In genomic region chr13:79395881-79396280, GRCh38 we compare ENCODE assay signal across 18 cellular contexts. TPM values are rescaled to one million over a fixed set of nuclear protein-coding genes. Genes with fewer than 3 reads are reported as not detected.
DNase-seq lines count a peak whose midpoint lies in the region; ATAC-seq, FAIRE-seq and TF ChIP-seq lines count a peak whose summit lies in the region.
"Had no signal": no experiment of that assay in that cellular context is flagged by ENCODE, and none has a peak within 500 bp of the region (broad histone marks: within the 10 kb centered on the region; RNA-seq: fewer than 3 reads in every experiment).

No MANE protein-coding gene starts in this region.

- intact Hi-C loops in activated CD8-positive, alpha-beta T cell treated with anti-CD3 and anti-CD28 coated beads for 36 hours (cut with micrococcal nuclease): no loop called here

- peaks cover 67% of the 10 kb centered on the region for H3K36me3 Mint-ChIP-seq in activated CD8-positive, alpha-beta T cell treated with anti-CD3 and anti-CD28 coated beads for 36 hours (ENCODE audit: low read depth)
- H3K36me3 Mint-ChIP-seq in activated CD8-positive, alpha-beta T cell treated with anti-CD3 and anti-CD28 coated beads, Interleukin-2, amount 10 ng/mL, durations not matched to agents 7 days and 5 days (ENCODE audit: low read depth): peaks cover 62% of the 10 kb centered on the region
- peaks cover 27% of the 10 kb centered on the region for H3K36me3 Mint-ChIP-seq in astrocyte (ENCODE audit: low read depth, unreplicated experiment)
- peaks cover 6 to 56% (median 25%) of the 10 kb centered on the region in 3 donors for H3K36me3 Mint-ChIP-seq in naive thymus-derived CD8-positive, alpha-beta T cell
- H3K36me3 Mint-ChIP-seq in activated CD8-positive, alpha-beta memory T cell treated with anti-CD3 and anti-CD28 coated beads, Interleukin-2, amount 10 ng/mL, durations not matched to agents 7 days and 5 days: peaks cover 51% of the 10 kb centered on the region

- H3K4me3 Mint-ChIP-seq in activated CD8-positive, alpha-beta T cell treated with anti-CD3 and anti-CD28 coated beads for 36 hours: no peak overlapping the region
- no peak overlapping the region for H3K4me3 Mint-ChIP-seq in activated CD8-positive, alpha-beta T cell treated with anti-CD3 and anti-CD28 coated beads, Interleukin-2, amount 10 ng/mL, durations not matched to agents 7 days and 5 days
- H3K4me3 Mint-ChIP-seq in astrocyte (ENCODE audit: unreplicated experiment): no peak overlapping the region
- peak overlapping the region in 3 of 10 donors; percentile 20 to 39 (median 36) for H3K4me3 Mint-ChIP-seq in naive thymus-derived CD8-positive, alpha-beta T cell
- no peak overlapping the region for H3K4me3 Mint-ChIP-seq in activated CD8-positive, alpha-beta memory T cell treated with anti-CD3 and anti-CD28 coated beads, Interleukin-2, amount 10 ng/mL, durations not matched to agents 7 days and 5 days
- H3K4me3 Mint-ChIP-seq: CD14-positive monocyte had no signal

- no peak overlapping the region for H3K4me3 ChIP-seq in HEK293 (ENCODE audit: low read depth, low read length)
- H3K4me3 ChIP-seq in astrocyte (ENCODE audit: insufficient read depth, low read depth, low read length): no peak overlapping the region

- H3K27me3 ChIP-seq in astrocyte (ENCODE audit: insufficient read depth, low read length): no peaks in the 10 kb centered on the region

- H3K9me3 ChIP-seq in HEK293 (ENCODE audit: control insufficient read depth, insufficient read depth, low read depth, low read length) (no peaks in the 10 kb centered on the region), astrocyte (ENCODE audit: insufficient read depth, low read depth, low read length) (no peaks in the 10 kb centered on the region)

- POLR2A ChIA-PET in activated CD8-positive, alpha-beta T cell treated with anti-CD3 and anti-CD28 coated beads for 36 hours (lab: Charles Lee): interaction anchor here (1.0 kb wide), 1 partner anchor 9 kb away, joined by 5 read pairs; the partner anchor contains the start of gene RBM26
- POLR2A ChIA-PET in activated CD8-positive, alpha-beta T cell treated with anti-CD3 and anti-CD28 coated beads, Interleukin-2, amount 10 ng/mL, durations not matched to agents 7 days and 5 days (lab: Charles Lee): no interaction called here
- POLR2A ChIA-PET in HEK293 (lab: Yijun Ruan, JAX): no interaction called here
- POLR2A ChIA-PET in naive thymus-derived CD8-positive, alpha-beta T cell (lab: Charles Lee): interaction anchor here (6.0 kb wide), 1 partner anchor 9 kb away, joined by 107 read pairs; the partner anchor contains the start of gene RBM26

- H3K36me3 ChIP-seq in HEK293 (ENCODE audit: control insufficient read depth in 2 of 2, insufficient read depth in 1 of 2, low read length in 2 of 2) (peaks cover 0 to 52% of the 10 kb centered on the region in 2 experiments; a peak in 2 of 3 replicates), astrocyte (ENCODE audit: insufficient read depth, low read length) (no peaks in the 10 kb centered on the region)

- no peak overlapping the region for H3K4me2 ChIP-seq in astrocyte (ENCODE audit: low read length)

- peaks cover 13% of the 10 kb centered on the region for H3K9me3 Mint-ChIP-seq in activated CD8-positive, alpha-beta T cell treated with anti-CD3 and anti-CD28 coated beads for 36 hours
- peaks cover 12% of the 10 kb centered on the region for H3K9me3 Mint-ChIP-seq in activated CD8-positive, alpha-beta T cell treated with anti-CD3 and anti-CD28 coated beads, Interleukin-2, amount 10 ng/mL, durations not matched to agents 7 days and 5 days (ENCODE audit: insufficient read depth)
- peaks cover 4% of the 10 kb centered on the region for H3K9me3 Mint-ChIP-seq in astrocyte (ENCODE audit: unreplicated experiment)
- peaks cover 0 to 12% (median 4%) of the 10 kb centered on the region in 9 donors for H3K9me3 Mint-ChIP-seq in naive thymus-derived CD8-positive, alpha-beta T cell
- peaks cover 8% of the 10 kb centered on the region for H3K9me3 Mint-ChIP-seq in activated CD8-positive, alpha-beta memory T cell treated with anti-CD3 and anti-CD28 coated beads, Interleukin-2, amount 10 ng/mL, durations not matched to agents 7 days and 5 days (ENCODE audit: low read depth)

- H3K27ac ChIP-seq in HEK293 (ENCODE audit: extremely low read depth, low read depth, low read length): no peak overlapping the region
- no peak overlapping the region for H3K27ac ChIP-seq in astrocyte (ENCODE audit: low read depth, low read length)

- peaks cover 93% of the 10 kb centered on the region for H3K79me2 ChIP-seq in astrocyte (ENCODE audit: insufficient read depth, low read length)

- FAIRE-seq in astrocyte (lab: Jason Lieb, UNC): no peak

- no peak for TF ChIP-seq CTCF in activated CD8-positive, alpha-beta T cell treated with anti-CD3 and anti-CD28 coated beads for 36 hours (IDR thresholded peaks at IDR 0.05)
- TF ChIP-seq CTCF in HEK293 (tag by site-specific recombination; IDR thresholded peaks at IDR 0.05): no peak
- no peak for TF ChIP-seq CTCF in astrocyte (IDR thresholded peaks at IDR 0.05; ENCODE audit: insufficient read depth, low read depth, low read length)

- H4K20me1 ChIP-seq in astrocyte (ENCODE audit: insufficient read depth, low read length): peaks cover 61% of the 10 kb centered on the region

- H3K27ac Mint-ChIP-seq in activated CD8-positive, alpha-beta T cell treated with anti-CD3 and anti-CD28 coated beads for 36 hours: peak overlapping the region; percentile 65
- H3K27ac Mint-ChIP-seq in activated CD8-positive, alpha-beta T cell treated with anti-CD3 and anti-CD28 coated beads, Interleukin-2, amount 10 ng/mL, durations not matched to agents 7 days and 5 days: no peak overlapping the region
- peak overlapping the region; percentile 38 for H3K27ac Mint-ChIP-seq in astrocyte (ENCODE audit: unreplicated experiment)
- H3K27ac Mint-ChIP-seq in naive thymus-derived CD8-positive, alpha-beta T cell: peak overlapping the region in 9 of 10 donors; percentile 6 to 90 (median 62)
- H3K27ac Mint-ChIP-seq in activated CD8-positive, alpha-beta memory T cell treated with anti-CD3 and anti-CD28 coated beads, Interleukin-2, amount 10 ng/mL, durations not matched to agents 7 days and 5 days: no peak overlapping the region

- H3K4me1 ChIP-seq in HEK293 (ENCODE audit: control insufficient read depth, insufficient read depth, low read length): no peaks in the 10 kb centered on the region
- peaks cover 11% of the 10 kb centered on the region for H3K4me1 ChIP-seq in astrocyte (ENCODE audit: insufficient read depth, low read length)

- peaks cover 76% of the 10 kb centered on the region for H3K4me1 Mint-ChIP-seq in activated CD8-positive, alpha-beta T cell treated with anti-CD3 and anti-CD28 coated beads for 36 hours (ENCODE audit: low read depth)
- H3K4me1 Mint-ChIP-seq in activated CD8-positive, alpha-beta T cell treated with anti-CD3 and anti-CD28 coated beads, Interleukin-2, amount 10 ng/mL, durations not matched to agents 7 days and 5 days (ENCODE audit: low read depth): peaks cover 60% of the 10 kb centered on the region
- H3K4me1 Mint-ChIP-seq in astrocyte (ENCODE audit: low read depth, unreplicated experiment): peaks cover 30% of the 10 kb centered on the region
- peaks cover 43 to 75% (median 60%) of the 10 kb centered on the region in 4 donors for H3K4me1 Mint-ChIP-seq in naive thymus-derived CD8-positive, alpha-beta T cell
- peaks cover 66% of the 10 kb centered on the region for H3K4me1 Mint-ChIP-seq in activated CD8-positive, alpha-beta memory T cell treated with anti-CD3 and anti-CD28 coated beads, Interleukin-2, amount 10 ng/mL, durations not matched to agents 7 days and 5 days

- H3K9ac ChIP-seq in astrocyte (ENCODE audit: low read length): no peak overlapping the region

- CTCF ChIA-PET in activated CD8-positive, alpha-beta T cell treated with anti-CD3 and anti-CD28 coated beads for 36 hours (lab: Charles Lee): no interaction called here
- CTCF ChIA-PET in activated CD8-positive, alpha-beta T cell treated with anti-CD3 and anti-CD28 coated beads, Interleukin-2, amount 10 ng/mL, durations not matched to agents 7 days and 5 days (lab: Charles Lee): interaction anchor here (0.6 to 1.4 kb wide), 2 partner anchors 20 to 409 kb away, joined by 3 to 4 read pairs; no protein-coding TSS in a partner anchor
- CTCF ChIA-PET in HEK293 (lab: Yijun Ruan, JAX): interaction anchor here (0.7 kb wide), 1 partner anchor 21 kb away, joined by 4 read pairs; no protein-coding TSS in a partner anchor
- CTCF ChIA-PET in activated CD8-positive, alpha-beta memory T cell treated with anti-CD3 and anti-CD28 coated beads, Interleukin-2, amount 10 ng/mL, durations not matched to agents 7 days and 5 days (lab: Charles Lee): interaction anchor here (0.9 kb wide), 1 partner anchor 28 kb away, joined by 4 read pairs; no protein-coding TSS in a partner anchor

- ATAC-seq in activated CD8-positive, alpha-beta T cell treated with anti-CD3 and anti-CD28 coated beads for 36 hours: no peak
- ATAC-seq in activated CD8-positive, alpha-beta T cell treated with anti-CD3 and anti-CD28 coated beads, Interleukin-2, amount 10 ng/mL, durations not matched to agents 7 days and 5 days: no peak
- no peak for ATAC-seq in naive thymus-derived CD8-positive, alpha-beta T cell
- no peak for ATAC-seq in GM19023 (IDR thresholded peaks at IDR 0.05; ENCODE audit: unreplicated experiment)
- ATAC-seq in activated CD8-positive, alpha-beta memory T cell treated with anti-CD3 and anti-CD28 coated beads, Interleukin-2, amount 10 ng/mL, durations not matched to agents 7 days and 5 days: no peak

- H3K27me3 Mint-ChIP-seq in activated CD8-positive, alpha-beta T cell treated with anti-CD3 and anti-CD28 coated beads for 36 hours: no peaks in the 10 kb centered on the region
- no peaks in the 10 kb centered on the region for H3K27me3 Mint-ChIP-seq in activated CD8-positive, alpha-beta T cell treated with anti-CD3 and anti-CD28 coated beads, Interleukin-2, amount 10 ng/mL, durations not matched to agents 7 days and 5 days (ENCODE audit: low read depth)
- H3K27me3 Mint-ChIP-seq in astrocyte (ENCODE audit: low read depth, unreplicated experiment): no peaks in the 10 kb centered on the region
- H3K27me3 Mint-ChIP-seq in naive thymus-derived CD8-positive, alpha-beta T cell: no peaks in the 10 kb centered on the region
- no peaks in the 10 kb centered on the region for H3K27me3 Mint-ChIP-seq in activated CD8-positive, alpha-beta memory T cell treated with anti-CD3 and anti-CD28 coated beads, Interleukin-2, amount 10 ng/mL, durations not matched to agents 7 days and 5 days
- H3K27me3 Mint-ChIP-seq: IgD-negative memory B cell had no signal

- DNase-seq in activated CD8-positive, alpha-beta T cell treated with anti-CD3 and anti-CD28 coated beads for 36 hours: no peak
- no peak for DNase-seq in activated CD8-positive, alpha-beta T cell treated with anti-CD3 and anti-CD28 coated beads, Interleukin-2, amount 10 ng/mL, durations not matched to agents 7 days and 5 days
- DNase-seq in astrocyte (ENCODE audit: low read depth): no peak
- DNase-seq in naive thymus-derived CD8-positive, alpha-beta T cell: no peak
- no peak for DNase-seq in activated CD8-positive, alpha-beta memory T cell treated with anti-CD3 and anti-CD28 coated beads, Interleukin-2, amount 10 ng/mL, durations not matched to agents 7 days and 5 days
- no peak for DNase-seq in HuH-7.5 (ENCODE audit: low spot score)
- DNase-seq: DND-41; GDM1; H7; NCI-H1436 treated with DMSO at 0.1 percent for 48 hours; NCI-H2081 treated with DMSO at 0.1 percent for 48 hours; NCI-H345; NCI-H526 treated with DMSO at 0.1 percent for 48 hours; NK-92 treated with Interleukin-12 subunit alpha and Interleukin-12 subunit beta, amount 100 ng/mL, for 24 hours had no signal

- H2AFZ ChIP-seq in astrocyte (ENCODE audit: low read depth, low read length): no peak overlapping the region

RNA-seq across cellular contexts. Expression of gene RBM26, which starts 10.2 kb away (rescaled TPM):
- 10 to 100 TPM; 57.6 to 61.1 TPM for total RNA-seq in activated CD8-positive, alpha-beta T cell treated with anti-CD3 and anti-CD28 coated beads for 36 hours
- 10 to 100 TPM; 50.6 to 52.0 TPM for total RNA-seq in activated CD8-positive, alpha-beta T cell treated with anti-CD3 and anti-CD28 coated beads, Interleukin-2, amount 10 ng/mL, durations not matched to agents 7 days and 5 days
- 38.5 and 42.6 TPM in 2 replicates for total RNA-seq in astrocyte
- total RNA-seq in naive thymus-derived CD8-positive, alpha-beta T cell: 100 to 1,000 TPM; 138 to 142 TPM
- 10 to 100 TPM; 14.1 to 17.0 (median 16.1) TPM for polyA plus RNA-seq in naive thymus-derived CD8-positive, alpha-beta T cell
- total RNA-seq in activated CD8-positive, alpha-beta memory T cell treated with anti-CD3 and anti-CD28 coated beads, Interleukin-2, amount 10 ng/mL, durations not matched to agents 7 days and 5 days: 10 to 100 TPM; 65.2 to 66.0 TPM

Comparison
In these comparisons a context has a peak if more than half of its experiments do, and no peak if none do; other contexts are left out.
1. H3K27ac Mint-ChIP-seq: peak in activated CD8-positive, alpha-beta T cell treated with anti-CD3 and anti-CD28 coated beads for 36 hours (single experiment), astrocyte (single experiment) and naive thymus-derived CD8-positive, alpha-beta T cell (9 of 10); none in activated CD8-positive, alpha-beta T cell treated with anti-CD3 and anti-CD28 coated beads, Interleukin-2, amount 10 ng/mL, durations not matched to agents 7 days and 5 days (single experiment) and activated CD8-positive, alpha-beta memory T cell treated with anti-CD3 and anti-CD28 coated beads, Interleukin-2, amount 10 ng/mL, durations not matched to agents 7 days and 5 days (single experiment).
2. POLR2A ChIA-PET loops: an anchor here in activated CD8-positive, alpha-beta T cell treated with anti-CD3 and anti-CD28 coated beads for 36 hours (1.0 kb wide) and naive thymus-derived CD8-positive, alpha-beta T cell (6.0 kb wide); none called in activated CD8-positive, alpha-beta T cell treated with anti-CD3 and anti-CD28 coated beads, Interleukin-2, amount 10 ng/mL, durations not matched to agents 7 days and 5 days and HEK293.